ENCODE assay signal across 1 cellular context in the genomic region with DNA sequence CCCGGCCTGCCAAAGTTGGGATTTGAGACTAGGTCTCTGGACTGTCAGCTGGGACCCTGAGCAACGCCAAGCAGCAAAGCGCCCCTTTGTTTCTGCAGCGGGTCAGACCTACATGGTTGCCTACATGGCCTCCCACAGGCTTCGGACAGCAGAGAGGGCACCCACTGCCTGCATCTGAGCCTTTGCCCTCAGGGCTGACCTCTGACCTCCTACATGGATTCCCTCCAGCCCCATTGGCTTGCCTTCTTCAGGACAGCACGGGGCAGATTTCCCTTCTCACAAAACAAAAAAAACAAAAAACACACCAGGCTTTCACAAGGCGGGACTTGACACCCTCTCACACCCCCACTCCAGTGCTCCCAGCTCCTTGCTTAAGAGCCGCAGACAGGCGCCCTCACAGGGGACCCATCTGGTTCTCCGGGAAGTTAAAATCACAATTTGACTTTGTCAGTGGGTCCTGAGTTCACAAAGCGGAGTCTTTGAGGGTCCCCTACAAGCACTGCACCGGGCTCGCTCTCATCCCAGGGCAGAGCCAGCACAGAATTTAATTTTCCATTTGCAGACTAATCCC.
A peak's percentile ranks its signal among the peaks of the same experiment; 100 is the strongest.
TF ChIP-seq lines count a peak whose summit lies in the region.

No MANE protein-coding gene starts in this region.

TF ChIP-seq in liver, 16 proteins besides CTCF, POLR2A, EP300 and RAD21:
- TF ChIP-seq NR2F2 (IDR thresholded peaks at IDR 0.05) (peak; percentile 94), HNF4G (IDR thresholded peaks at IDR 0.05) (peak; percentile 20), JUND (IDR thresholded peaks at IDR 0.05) (no peak), RXRA (IDR thresholded peaks at IDR 0.05) (peak; percentile 51 to 70), SP1 (IDR thresholded peaks at IDR 0.05) (peak; percentile 50), YY1 (IDR thresholded peaks at IDR 0.05) (peak; percentile 49), TAF1 (conservative IDR thresholded peaks at IDR 0.05) (no peak), HNF4A (conservative IDR thresholded peaks at IDR 0.05) (peak; percentile 77 to 81)
- TF ChIP-seq, protein P1, sequence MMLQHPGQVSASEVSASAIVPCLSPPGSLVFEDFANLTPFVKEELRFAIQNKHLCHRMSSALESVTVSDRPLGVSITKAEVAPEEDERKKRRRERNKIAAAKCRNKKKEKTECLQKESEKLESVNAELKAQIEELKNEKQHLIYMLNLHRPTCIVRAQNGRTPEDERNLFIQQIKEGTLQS (IDR thresholded peaks at IDR 0.05) = no peak
